ENCODE assay signal across 1 cellular context in genomic region chr3:30492581-30493192, GRCh38.
TF ChIP-seq lines count a peak whose summit lies in the region.

No MANE protein-coding gene starts in this region.

TF ChIP-seq in HepG2, 621 proteins besides CTCF, POLR2A, EP300 and RAD21 (continued from another document and continues in another):
- TF ChIP-seq ZNF264 (CRISPR knock-in tag; IDR thresholded peaks at IDR 0.05) (no peak), PRDM10 (CRISPR knock-in tag; IDR thresholded peaks at IDR 0.05; ENCODE audit: low read depth) (no peak), ETV6 (CRISPR knock-in tag; conservative IDR thresholded peaks at IDR 0.05) (no peak), BHLHE40 (IDR thresholded peaks at IDR 0.05; ENCODE audit: low read length) (peak; percentile 49; the same call in 1 of the 2 replicates), ZNF451 (CRISPR knock-in tag; IDR thresholded peaks at IDR 0.05) (no peak), HNRNPL (IDR thresholded peaks at IDR 0.05; ENCODE audit: low read depth, low read length) (no peak), SP5 (CRISPR knock-in tag; IDR thresholded peaks at IDR 0.05; ENCODE audit: borderline replicate concordance, low read depth) (no peak), ZNF343 (CRISPR knock-in tag; IDR thresholded peaks at IDR 0.05) (no peak), NCOA1 (CRISPR knock-in tag; IDR thresholded peaks at IDR 0.05) (no peak), ZNF772 (CRISPR knock-in tag; IDR thresholded peaks at IDR 0.05) (no peak), RFX3 (CRISPR knock-in tag; IDR thresholded peaks at IDR 0.05) (no peak), ZSCAN21 (CRISPR knock-in tag; IDR thresholded peaks at IDR 0.05; ENCODE audit: borderline replicate concordance) (no peak), ZNF556 (CRISPR knock-in tag; IDR thresholded peaks at IDR 0.05; ENCODE audit: borderline replicate concordance) (no peak), ZMAT5 (CRISPR knock-in tag; IDR thresholded peaks at IDR 0.05; ENCODE audit: borderline replicate concordance, low read depth) (no peak), ZNF333 (CRISPR knock-in tag; IDR thresholded peaks at IDR 0.05; ENCODE audit: borderline replicate concordance) (no peak), ISX (CRISPR knock-in tag; conservative IDR thresholded peaks at IDR 0.05) (no peak), PRDM4 (CRISPR knock-in tag; IDR thresholded peaks at IDR 0.05; ENCODE audit: borderline replicate concordance) (no peak), ZNF672 (CRISPR knock-in tag; IDR thresholded peaks at IDR 0.05) (no peak), ZBTB8A (CRISPR knock-in tag; IDR thresholded peaks at IDR 0.05; ENCODE audit: borderline replicate concordance, low read depth) (no peak), RBFOX2 (IDR thresholded peaks at IDR 0.05; ENCODE audit: low read depth, low read length) (no peak), ARHGAP35 (CRISPR knock-in tag; IDR thresholded peaks at IDR 0.05; ENCODE audit: borderline replicate concordance) (no peak), FOXA1 (IDR thresholded peaks at IDR 0.05) (peak; percentile 64), FOXA1 (CRISPR knock-in tag; IDR thresholded peaks at IDR 0.05) (peak; percentile 78), ZNF563 (CRISPR knock-in tag; IDR thresholded peaks at IDR 0.05) (no peak), ERF (CRISPR knock-in tag; IDR thresholded peaks at IDR 0.05) (peak; percentile 38; the same call in 1 of the 2 replicates), HIVEP1 (CRISPR knock-in tag; IDR thresholded peaks at IDR 0.05) (no peak), SOX5 (CRISPR knock-in tag; IDR thresholded peaks at IDR 0.05; ENCODE audit: borderline replicate concordance) (peak; percentile 98), KAT8 (CRISPR knock-in tag; IDR thresholded peaks at IDR 0.05) (peak; percentile 65; the same call in 1 of the 2 replicates), PBX2 (CRISPR knock-in tag; IDR thresholded peaks at IDR 0.05) (no peak), DPF2 (CRISPR knock-in tag; IDR thresholded peaks at IDR 0.05; ENCODE audit: borderline replicate concordance, low read depth) (no peak; the same call in 1 of the 2 replicates), KLF16 (CRISPR knock-in tag; IDR thresholded peaks at IDR 0.05) (peak in 1 of 2 experiments; percentile 45; a peak in 1 of 4 replicates), KDM6A (CRISPR knock-in tag; IDR thresholded peaks at IDR 0.05; ENCODE audit: low read depth) (no peak), ZNF691 (CRISPR knock-in tag; IDR thresholded peaks at IDR 0.05; ENCODE audit: borderline replicate concordance, low read depth) (no peak), U2AF2 (IDR thresholded peaks at IDR 0.05; ENCODE audit: low read depth, low read length) (no peak), GPN1 (CRISPR knock-in tag; IDR thresholded peaks at IDR 0.05; ENCODE audit: borderline replicate concordance) (no peak), ZBTB39 (CRISPR knock-in tag; IDR thresholded peaks at IDR 0.05) (peak; percentile 74; the same call in 1 of the 2 replicates), ZNF615 (CRISPR knock-in tag; IDR thresholded peaks at IDR 0.05; ENCODE audit: borderline replicate concordance) (0 out of 2 replicates have a peak, but pooled peaks have one; percentile 45), SYNCRIP (IDR thresholded peaks at IDR 0.05; ENCODE audit: insufficient read depth, low read depth, low read length) (no peak), ZNF687 (CRISPR knock-in tag; IDR thresholded peaks at IDR 0.05) (no peak)
- TF ChIP-seq, protein P1, sequence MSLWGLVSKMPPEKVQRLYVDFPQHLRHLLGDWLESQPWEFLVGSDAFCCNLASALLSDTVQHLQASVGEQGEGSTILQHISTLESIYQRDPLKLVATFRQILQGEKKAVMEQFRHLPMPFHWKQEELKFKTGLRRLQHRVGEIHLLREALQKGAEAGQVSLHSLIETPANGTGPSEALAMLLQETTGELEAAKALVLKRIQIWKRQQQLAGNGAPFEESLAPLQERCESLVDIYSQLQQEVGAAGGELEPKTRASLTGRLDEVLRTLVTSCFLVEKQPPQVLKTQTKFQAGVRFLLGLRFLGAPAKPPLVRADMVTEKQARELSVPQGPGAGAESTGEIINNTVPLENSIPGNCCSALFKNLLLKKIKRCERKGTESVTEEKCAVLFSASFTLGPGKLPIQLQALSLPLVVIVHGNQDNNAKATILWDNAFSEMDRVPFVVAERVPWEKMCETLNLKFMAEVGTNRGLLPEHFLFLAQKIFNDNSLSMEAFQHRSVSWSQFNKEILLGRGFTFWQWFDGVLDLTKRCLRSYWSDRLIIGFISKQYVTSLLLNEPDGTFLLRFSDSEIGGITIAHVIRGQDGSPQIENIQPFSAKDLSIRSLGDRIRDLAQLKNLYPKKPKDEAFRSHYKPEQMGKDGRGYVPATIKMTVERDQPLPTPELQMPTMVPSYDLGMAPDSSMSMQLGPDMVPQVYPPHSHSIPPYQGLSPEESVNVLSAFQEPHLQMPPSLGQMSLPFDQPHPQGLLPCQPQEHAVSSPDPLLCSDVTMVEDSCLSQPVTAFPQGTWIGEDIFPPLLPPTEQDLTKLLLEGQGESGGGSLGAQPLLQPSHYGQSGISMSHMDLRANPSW (CRISPR knock-in tag; IDR thresholded peaks at IDR 0.05; ENCODE audit: borderline replicate concordance), result no peak; the same call in 1 of the 2 replicates
- TF ChIP-seq, protein P2, sequence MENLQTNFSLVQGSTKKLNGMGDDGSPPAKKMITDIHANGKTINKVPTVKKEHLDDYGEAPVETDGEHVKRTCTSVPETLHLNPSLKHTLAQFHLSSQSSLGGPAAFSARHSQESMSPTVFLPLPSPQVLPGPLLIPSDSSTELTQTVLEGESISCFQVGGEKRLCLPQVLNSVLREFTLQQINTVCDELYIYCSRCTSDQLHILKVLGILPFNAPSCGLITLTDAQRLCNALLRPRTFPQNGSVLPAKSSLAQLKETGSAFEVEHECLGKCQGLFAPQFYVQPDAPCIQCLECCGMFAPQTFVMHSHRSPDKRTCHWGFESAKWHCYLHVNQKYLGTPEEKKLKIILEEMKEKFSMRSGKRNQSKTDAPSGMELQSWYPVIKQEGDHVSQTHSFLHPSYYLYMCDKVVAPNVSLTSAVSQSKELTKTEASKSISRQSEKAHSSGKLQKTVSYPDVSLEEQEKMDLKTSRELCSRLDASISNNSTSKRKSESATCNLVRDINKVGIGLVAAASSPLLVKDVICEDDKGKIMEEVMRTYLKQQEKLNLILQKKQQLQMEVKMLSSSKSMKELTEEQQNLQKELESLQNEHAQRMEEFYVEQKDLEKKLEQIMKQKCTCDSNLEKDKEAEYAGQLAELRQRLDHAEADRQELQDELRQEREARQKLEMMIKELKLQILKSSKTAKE (CRISPR knock-in tag; IDR thresholded peaks at IDR 0.05; ENCODE audit: borderline replicate concordance), result peak; percentile 64; the same call in 1 of the 2 replicates
